In genomic region chr20:16017656-16018055, GRCh38 we compare ENCODE assay signal across 10 cellular contexts.
"Had no signal": no experiment of that assay in that cellular context is flagged by ENCODE, and none has a peak within 500 bp of the region (broad histone marks: within the 10 kb centered on the region; RNA-seq: fewer than 3 reads in every experiment).

No MANE protein-coding gene starts in this region.

- H3K27me3 ChIP-seq: cardiac muscle cell, esophagus squamous epithelium had no signal

- H3K27ac ChIP-seq: cardiac muscle cell, esophagus squamous epithelium had no signal

- H3K36me3 Mint-ChIP-seq: activated naive CD4-positive, alpha-beta T cell treated with anti-CD3 and anti-CD28 coated beads, Interleukin-2, amount 10 ng/mL, durations not matched to agents 7 days and 5 days had no signal

- H3K4me1 Mint-ChIP-seq: activated CD4-positive, alpha-beta T cell treated with anti-CD3 and anti-CD28 coated beads, Interleukin-2, amount 10 ng/mL, durations not matched to agents 24 days and 14 days; activated naive CD4-positive, alpha-beta T cell treated with anti-CD3 and anti-CD28 coated beads, Interleukin-2, amount 10 ng/mL, durations not matched to agents 7 days and 5 days; nephron progenitor cell had no signal

- H3K36me3 ChIP-seq: cardiac muscle cell, esophagus squamous epithelium had no signal

- DNase-seq: activated B cell treated with CpG ODN at 0.5 μM for 24 hours; activated CD4-positive, alpha-beta T cell treated with anti-CD3 and anti-CD28 coated beads, Interleukin-2, amount 10 ng/mL, durations not matched to agents 24 days and 14 days; activated naive CD4-positive, alpha-beta T cell treated with anti-CD3 and anti-CD28 coated beads, Interleukin-2, amount 10 ng/mL, durations not matched to agents 7 days and 5 days; esophagus squamous epithelium; left ventricle myocardium superior; nephron progenitor cell; stimulated activated CD4-positive, alpha-beta T cell treated with anti-CD3 and anti-CD28 coated beads, Interleukin-4, amount 100 ng/mL, for 1 hour; stimulated activated CD8-positive, alpha-beta memory T cell treated with anti-CD3 and anti-CD28 coated beads, Interleukin-4, amount 100 ng/mL, for 48 hours had no signal

- H3K9me3 Mint-ChIP-seq: activated B cell treated with CpG ODN at 0.5 μM for 24 hours, nephron progenitor cell had no signal

- H3K27ac Mint-ChIP-seq: activated B cell treated with CpG ODN at 0.5 μM for 24 hours; activated CD4-positive, alpha-beta T cell treated with anti-CD3 and anti-CD28 coated beads, Interleukin-2, amount 10 ng/mL, durations not matched to agents 24 days and 14 days; activated naive CD4-positive, alpha-beta T cell treated with anti-CD3 and anti-CD28 coated beads, Interleukin-2, amount 10 ng/mL, durations not matched to agents 7 days and 5 days; nephron progenitor cell; stimulated activated naive CD8-positive, alpha-beta T cell treated with anti-CD3 and anti-CD28 coated beads, Interleukin-15, Interleukin-2, amounts not matched to agents 100 ng/mL and 50 ng/mL, for 24 hours had no signal

- ATAC-seq: left ventricle myocardium superior had no signal

- H3K4me1 ChIP-seq: esophagus squamous epithelium had no signal

- H3K4me3 Mint-ChIP-seq: activated B cell treated with CpG ODN at 0.5 μM for 24 hours; activated CD4-positive, alpha-beta T cell treated with anti-CD3 and anti-CD28 coated beads, Interleukin-2, amount 10 ng/mL, durations not matched to agents 24 days and 14 days; activated naive CD4-positive, alpha-beta T cell treated with anti-CD3 and anti-CD28 coated beads, Interleukin-2, amount 10 ng/mL, durations not matched to agents 7 days and 5 days; nephron progenitor cell; stimulated activated naive CD8-positive, alpha-beta T cell treated with anti-CD3 and anti-CD28 coated beads, Interleukin-15, Interleukin-2, amounts not matched to agents 100 ng/mL and 50 ng/mL, for 24 hours had no signal

- H3K9me3 ChIP-seq: esophagus squamous epithelium had no signal

- H3K4me3 ChIP-seq: cardiac muscle cell, esophagus squamous epithelium had no signal

- H3K27me3 Mint-ChIP-seq: activated B cell treated with CpG ODN at 0.5 μM for 24 hours; activated CD4-positive, alpha-beta T cell treated with anti-CD3 and anti-CD28 coated beads, Interleukin-2, amount 10 ng/mL, durations not matched to agents 24 days and 14 days; activated naive CD4-positive, alpha-beta T cell treated with anti-CD3 and anti-CD28 coated beads, Interleukin-2, amount 10 ng/mL, durations not matched to agents 7 days and 5 days; stimulated activated naive CD8-positive, alpha-beta T cell treated with anti-CD3 and anti-CD28 coated beads, Interleukin-15, Interleukin-2, amounts not matched to agents 100 ng/mL and 50 ng/mL, for 24 hours had no signal
